In the genomic region with DNA sequence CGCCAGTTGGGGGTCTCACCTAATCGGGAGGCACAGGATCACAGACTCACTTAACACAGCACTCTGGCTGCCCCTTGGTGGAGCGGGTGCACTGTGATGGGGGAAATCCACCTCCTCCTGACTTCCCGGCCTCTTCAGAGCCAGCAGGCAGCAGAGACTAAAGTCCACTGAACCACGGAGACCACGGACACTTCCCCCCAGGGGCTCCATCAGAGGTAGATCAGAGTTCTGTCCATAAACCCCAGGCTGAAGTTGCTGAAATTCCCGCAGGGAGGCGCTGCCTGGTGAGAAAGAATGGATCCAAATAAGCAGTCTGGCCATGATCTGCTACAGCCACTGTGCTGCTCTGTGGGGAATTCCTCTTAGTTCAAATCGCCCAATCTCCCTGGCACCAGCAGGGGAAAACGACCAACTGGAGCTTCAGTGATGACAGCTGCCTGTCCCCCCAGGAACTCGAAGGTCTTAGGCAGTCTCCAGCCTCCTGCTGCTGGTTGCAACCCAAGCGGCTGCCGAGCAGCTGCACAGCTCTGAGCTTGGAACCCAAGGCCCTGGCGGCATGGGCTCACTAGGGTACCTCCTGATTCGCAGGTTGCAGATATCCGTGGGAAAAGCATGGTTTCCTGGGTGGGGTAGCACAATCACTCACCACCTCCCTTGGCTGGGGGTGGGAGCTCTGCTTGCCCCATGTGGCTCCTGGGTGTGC, we compare ENCODE assay signal across 27 cellular contexts.
"Had no signal": no experiment of that assay in that cellular context is flagged by ENCODE, and none has a peak within 500 bp of the region (broad histone marks: within the 10 kb centered on the region; RNA-seq: fewer than 3 reads in every experiment).

No MANE protein-coding gene starts in this region.

- H3K27ac ChIP-seq: left lung, lower lobe of right lung, neural progenitor cell, neutrophil, parathyroid adenoma, psoas muscle, right lobe of liver, stomach, testis, thyroid gland, transverse colon, upper lobe of left lung, vagina had no signal

- H3K9me3 Mint-ChIP-seq: neural progenitor cell had no signal

- H3K79me2 ChIP-seq: parathyroid adenoma had no signal

- H3K4me3 Mint-ChIP-seq: mesothelial cell of epicardium; naive B cell; natural killer cell; nephron progenitor cell; neural progenitor cell; stimulated activated naive B cell treated with anti-CD40 and anti-IgM and Interleukin-4, amounts not matched to agents 10 μg/mL and 1 μg/mL and 100 μg/mL, for 72 hours had no signal

- H3K27me3 ChIP-seq: left lung, neural progenitor cell, neutrophil, right lobe of liver, stomach, testis, thyroid gland, transverse colon, upper lobe of left lung, vagina had no signal

- H3K4me2 ChIP-seq: neural progenitor cell, smooth muscle cell had no signal

- H3K27ac Mint-ChIP-seq: mesothelial cell of epicardium; naive B cell; natural killer cell; nephron progenitor cell; neural progenitor cell; stimulated activated naive B cell treated with anti-CD40 and anti-IgM and Interleukin-4, amounts not matched to agents 10 μg/mL and 1 μg/mL and 100 μg/mL, for 72 hours had no signal

- H3K36me3 Mint-ChIP-seq: naive B cell; natural killer cell; neural progenitor cell; stimulated activated naive B cell treated with anti-CD40 and anti-IgM and Interleukin-4, amounts not matched to agents 10 μg/mL and 1 μg/mL and 100 μg/mL, for 72 hours had no signal

- H3K4me1 ChIP-seq: left lung, lower lobe of right lung, neural progenitor cell, parathyroid adenoma, psoas muscle, right lobe of liver, stomach, testis, thyroid gland, transverse colon, upper lobe of left lung, vagina had no signal

- H3K36me3 ChIP-seq: left lung, lower lobe of right lung, neural progenitor cell, neutrophil, right lobe of liver, stomach, thyroid gland, transverse colon, upper lobe of left lung, vagina had no signal

- DNase-seq: hippocampal formation; left colon; lower lobe of right lung; mammary epithelial cell; mesenchymal stem cell; naive B cell; natural killer cell; nephron progenitor cell; occipital lobe; psoas muscle; right lobe of liver; stimulated activated CD4-positive, alpha-beta T cell treated with anti-CD3 and anti-CD28 coated beads, Interleukin-1b, Interleukin-23, amount 100 ng/mL, for 48 hours; stimulated activated CD4-positive, alpha-beta T cell treated with anti-CD3 and anti-CD28 coated beads, Interleukin-2, amount 100 ng/mL, for 48 hours; stimulated activated naive B cell treated with anti-CD40 and anti-IgM and Interleukin-4, amounts not matched to agents 10 μg/mL and 1 μg/mL and 100 μg/mL, for 72 hours; stimulated activated naive CD8-positive, alpha-beta T cell treated with anti-CD3 and anti-CD28 coated beads, Interleukin-15, Interleukin-2, amounts not matched to agents 100 U/mL and 50 U/mL, for 24 hours; stomach; testis; thyroid gland; transverse colon had no signal

- H3K27me3 Mint-ChIP-seq: naive B cell; stimulated activated naive B cell treated with anti-CD40 and anti-IgM and Interleukin-4, amounts not matched to agents 10 μg/mL and 1 μg/mL and 100 μg/mL, for 72 hours had no signal

- H3K9ac ChIP-seq: neural progenitor cell, parathyroid adenoma had no signal

- H2AFZ ChIP-seq: neural progenitor cell, parathyroid adenoma had no signal

- H3K4me1 Mint-ChIP-seq: mesothelial cell of epicardium; naive B cell; natural killer cell; nephron progenitor cell; neural progenitor cell; stimulated activated naive B cell treated with anti-CD40 and anti-IgM and Interleukin-4, amounts not matched to agents 10 μg/mL and 1 μg/mL and 100 μg/mL, for 72 hours had no signal

- ATAC-seq: left colon; left lung; lower lobe of right lung; natural killer cell; psoas muscle; right lobe of liver; stimulated activated naive B cell treated with anti-CD40 and anti-IgM and Interleukin-4, amounts not matched to agents 10 μg/mL and 1 μg/mL and 100 μg/mL, for 72 hours; stimulated activated naive CD8-positive, alpha-beta T cell treated with anti-CD3 and anti-CD28 coated beads, Interleukin-15, Interleukin-2, amounts not matched to agents 100 U/mL and 50 U/mL, for 24 hours had no signal

- H3K4me3 ChIP-seq: left lung, lower lobe of right lung, neural progenitor cell, psoas muscle, right lobe of liver, smooth muscle cell, stomach, testis, thyroid gland, transverse colon, upper lobe of left lung, vagina had no signal
